7 cellular contexts compared by ENCODE assay signal in genomic region chr4:26322349-26322748, GRCh38. TPM values are rescaled to one million over a fixed set of nuclear protein-coding genes. Genes with fewer than 3 reads are reported as not detected.
DNase-seq lines count a peak whose midpoint lies in the region; ATAC-seq and TF ChIP-seq lines count a peak whose summit lies in the region.

No MANE protein-coding gene starts in this region.

- CTCF ChIA-PET in T-cell (lab: Charles Lee), result interaction anchor here in 1 of 2 donors (0.7 kb wide), 1 partner anchor 9 kb away, joined by 3 read pairs; no protein-coding TSS in a partner anchor

- H3K27me3 ChIP-seq in skeletal muscle satellite cell (ENCODE audit: control insufficient read depth, insufficient read depth, low read length), result no peaks in the 10 kb centered on the region

- peak overlapping the region; percentile 82 for H3K4me2 ChIP-seq in skeletal muscle satellite cell (ENCODE audit: low read length)

- H3K4me3 Mint-ChIP-seq in HFFc6 (peak overlapping the region; percentile 99), T-cell (peak overlapping the region; percentile 89 to 98 (median 91))

- H3K4me3 ChIP-seq in fibroblast of villous mesenchyme (ENCODE audit: low read depth, low read length) (peak overlapping the region; percentile 97), skeletal muscle satellite cell (ENCODE audit: low read length) (peak overlapping the region; percentile 90)

- no peaks in the 10 kb centered on the region for H3K36me3 ChIP-seq in skeletal muscle satellite cell (ENCODE audit: insufficient read depth, low read length)

- H3K27ac Mint-ChIP-seq in HFFc6 (peak overlapping the region; percentile 96), T-cell (peak overlapping the region; percentile 91 to 95)

- H3K9me3 ChIP-seq in skeletal muscle satellite cell (replicated peaks; ENCODE audit: low read length), result peaks cover 4% of the 10 kb centered on the region

- no peak for DNase-seq in HFFc6
- no peak for DNase-seq in T-cell
- DNase-seq in fibroblast of villous mesenchyme (ENCODE audit: low read depth), result no peak
- DNase-seq in GM13977 (ENCODE audit: low spot score), result no peak

- peak overlapping the region; percentile 97 for H3K9ac ChIP-seq in skeletal muscle satellite cell (ENCODE audit: low read depth, low read length)

- ATAC-seq in T-cell (replicated peaks in 1 of 4) (no peak), HG02588 (IDR thresholded peaks at IDR 0.05; ENCODE audit: unreplicated experiment) (no peak), HG02973 (IDR thresholded peaks at IDR 0.05; ENCODE audit: unreplicated experiment) (no peak)

- no peaks in the 10 kb centered on the region for H3K27me3 Mint-ChIP-seq in HFFc6 (ENCODE audit: insufficient read depth)
- no peaks in the 10 kb centered on the region for H3K27me3 Mint-ChIP-seq in T-cell

- H3K36me3 Mint-ChIP-seq in HFFc6 (ENCODE audit: low read depth) (peaks cover 15% of the 10 kb centered on the region), T-cell (no peaks in the 10 kb centered on the region)

- peaks cover 12% of the 10 kb centered on the region for H3K9me3 Mint-ChIP-seq in HFFc6
- H3K9me3 Mint-ChIP-seq in T-cell, result peaks cover 0 to 4% (median 0%) of the 10 kb centered on the region in 3 donors

- peaks cover 45% of the 10 kb centered on the region for H3K4me1 ChIP-seq in skeletal muscle satellite cell (ENCODE audit: control insufficient read depth, insufficient read depth, low read length)

- TF ChIP-seq CTCF in HFFc6 (IDR thresholded peaks at IDR 0.05) (no peak), fibroblast of villous mesenchyme (IDR thresholded peaks at IDR 0.05; ENCODE audit: insufficient read depth, low read depth, low read length) (no peak), GM13977 (IDR thresholded peaks at IDR 0.05; ENCODE audit: extremely low read depth, insufficient read depth, missing control alignments) (no peak)

- in situ Hi-C loops in GM13977 (cut with MboI; ENCODE audit: low pct_unique_long_range_greater_than_20kb, low sequenced_read_pairs, unreplicated experiment), result loop anchor here (10.0 kb wide), 1 partner anchor 258 kb away; no protein-coding TSS in a partner anchor

- H3K4me1 Mint-ChIP-seq in HFFc6 (ENCODE audit: low read depth), result peaks cover 66% of the 10 kb centered on the region
- peaks cover 37 to 50% (median 47%) of the 10 kb centered on the region in 3 donors for H3K4me1 Mint-ChIP-seq in T-cell

- POLR2A ChIA-PET in T-cell (lab: Charles Lee), result no interaction called here

RNA-seq across cellular contexts. Expression of gene RBPJ, which starts 1.5 kb away (rescaled TPM):
- total RNA-seq in HFFc6 (2021; fragmentation: NEBNext Ultra II Directional; extraction: Animal tissue kit (Norgen Biotek cat#: 25700)), result 10 to 100 TPM; 60.9 to 71.7 (median 69.0) TPM
- 10 to 100 TPM; 55.6 to 81.1 (median 60.5) TPM for total RNA-seq in T-cell
- total RNA-seq in fibroblast of villous mesenchyme, result 57.3 and 58.7 TPM in 2 replicates
- 143 and 154 TPM in 2 replicates for total RNA-seq in skeletal muscle satellite cell (2012; rRNA removed)
